Comparison of ENCODE assay signal across 8 cellular contexts in the genomic region with DNA sequence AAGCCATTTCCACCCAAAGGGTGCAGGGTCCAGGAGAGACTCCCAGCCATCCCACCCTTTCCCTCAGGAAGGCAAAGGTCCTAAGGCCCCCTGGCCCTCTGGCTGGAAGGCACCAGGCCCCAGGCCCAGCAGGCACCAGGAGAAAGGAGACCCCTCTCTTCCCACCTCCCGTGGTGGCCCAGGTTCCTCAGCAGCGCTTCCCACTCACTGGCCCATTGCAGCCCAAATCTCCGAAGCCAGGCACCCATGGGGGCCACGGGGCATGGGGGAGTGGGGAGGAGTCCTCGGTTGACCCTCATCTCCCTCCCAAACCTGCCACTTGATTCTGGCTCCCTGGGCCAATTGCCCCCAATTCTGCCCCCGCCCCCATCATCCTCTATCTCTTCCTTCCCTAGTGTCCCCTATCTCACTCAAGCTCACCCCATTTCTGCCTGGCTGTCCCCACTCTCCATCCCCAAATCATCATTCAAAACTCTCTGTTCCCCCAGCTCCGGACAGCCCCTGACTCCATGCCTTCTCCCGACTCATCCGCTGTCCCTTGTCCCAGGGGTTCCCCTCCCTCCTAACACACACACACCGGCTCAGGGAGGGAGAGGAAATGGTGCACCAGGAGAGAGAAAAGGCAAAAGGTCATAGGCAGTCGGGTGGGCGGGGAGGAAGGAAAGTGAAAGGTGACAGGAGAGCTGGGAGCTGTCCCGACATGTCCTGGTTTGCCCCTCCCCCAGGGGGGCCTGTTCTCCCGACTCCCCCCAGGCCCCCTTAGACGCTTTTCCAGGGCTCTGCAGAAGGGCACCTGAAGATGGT. TPM values are rescaled to one million over a fixed set of nuclear protein-coding genes. Genes with fewer than 3 reads are reported as not detected.
DNase-seq lines count a peak whose midpoint lies in the region; ATAC-seq and TF ChIP-seq lines count a peak whose summit lies in the region.

No MANE protein-coding gene starts in this region.

- peaks cover 45% of the 10 kb centered on the region for H3K4me1 Mint-ChIP-seq in T-helper 17 cell
- no peaks in the 10 kb centered on the region for H3K4me1 Mint-ChIP-seq in glutamatergic neuron (ENCODE audit: low read depth, unreplicated experiment)

- TF ChIP-seq POLR2A in gastrocnemius medialis (IDR thresholded peaks at IDR 0.05): no peak

- H3K4me1 ChIP-seq in gastrocnemius medialis: peaks cover 0 to 6% of the 10 kb centered on the region in 2 donors

- H3K36me3 Mint-ChIP-seq in T-helper 17 cell (ENCODE audit: low read depth) (peaks cover 6% of the 10 kb centered on the region), glutamatergic neuron (ENCODE audit: unreplicated experiment) (no peaks in the 10 kb centered on the region)

- H3K27ac Mint-ChIP-seq in T-helper 17 cell (peak overlapping the region; percentile 11), glutamatergic neuron (ENCODE audit: unreplicated experiment) (no peak overlapping the region)

- in situ Hi-C loops in gastrocnemius medialis (cut with MboI; ENCODE audit: low sequenced_read_pairs in 4 of 4): no loop called here

- peaks cover 4% of the 10 kb centered on the region for H3K9me3 Mint-ChIP-seq in glutamatergic neuron (ENCODE audit: unreplicated experiment)

- H3K27me3 ChIP-seq in gastrocnemius medialis: peaks cover 27 to 35% (median 31%) of the 10 kb centered on the region in 3 donors

- TF ChIP-seq CTCF in glutamatergic neuron (IDR thresholded peaks at IDR 0.05; ENCODE audit: partially characterized antibody, unreplicated experiment) (no peak), gastrocnemius medialis (IDR thresholded peaks at IDR 0.05 in 4 of 5, conservative IDR thresholded peaks at IDR 0.05 in 1 of 5) (no peak)

- intact Hi-C loops in gastrocnemius medialis (cut with DNase I; ENCODE audit: low total_unique reads): no loop called here

- H3K9me3 ChIP-seq in T-helper 17 cell (ENCODE audit: control insufficient read depth, low read length, poor library complexity, severe bottlenecking) (no peaks in the 10 kb centered on the region), gastrocnemius medialis (no peaks in the 10 kb centered on the region)

- no peaks in the 10 kb centered on the region for H3K27me3 Mint-ChIP-seq in T-helper 17 cell
- H3K27me3 Mint-ChIP-seq in glutamatergic neuron (ENCODE audit: unreplicated experiment): peaks cover 10% of the 10 kb centered on the region

- ATAC-seq in T-helper 17 cell: no peak
- ATAC-seq in gastrocnemius medialis: no peak

- no peak for DNase-seq in T-helper 17 cell
- no peak for DNase-seq in glutamatergic neuron
- DNase-seq in gastrocnemius medialis: no peak
- no peak for DNase-seq in NCI-H524 treated with DMSO at 0.1 percent for 48 hours (lab: John Stamatoyannopoulos, UW)
- no peak for DNase-seq in SKM-1 (lab: John Stamatoyannopoulos, UW; ENCODE audit: unreplicated experiment)
- DNase-seq in CD1c-positive myeloid dendritic cell (ENCODE audit: extremely low spot score): no peak
- DNase-seq in superior temporal gyrus (ENCODE audit: extremely low spot score): no peak

- peak overlapping the region in 1 of 4 donors; percentile 25 for H3K27ac ChIP-seq in gastrocnemius medialis

- H3K4me3 ChIP-seq in GM08714 (ENCODE audit: low read length) (peak overlapping the region; percentile 64; the same call in 1 of the 2 replicates), gastrocnemius medialis (peak overlapping the region; percentile 38 to 59 (median 49))

- H3K36me3 ChIP-seq in gastrocnemius medialis: no peaks in the 10 kb centered on the region

- H3K4me3 Mint-ChIP-seq in T-helper 17 cell: peak overlapping the region; percentile 92
- peak overlapping the region; percentile 95 for H3K4me3 Mint-ChIP-seq in glutamatergic neuron (ENCODE audit: unreplicated experiment)

RNA-seq across cellular contexts. Expression of gene LIF, which starts 1.2 kb away (rescaled TPM):
- total RNA-seq in T-helper 17 cell (1 to 10 TPM; 1.8 to 5.3 TPM), glutamatergic neuron (ENCODE audit: unreplicated experiment) (0.29 TPM), gastrocnemius medialis (not detected)

RNA-seq across cellular contexts. Expression of gene OSM, which starts 21.3 kb away (rescaled TPM):
- total RNA-seq in T-helper 17 cell (10 to 100 TPM; 29.1 to 35.2 TPM), glutamatergic neuron (ENCODE audit: unreplicated experiment) (not detected), gastrocnemius medialis (under 1 TPM in 1 of 4 donors, not detected in 3; 0.53 TPM)

RNA-seq across cellular contexts. Expression of gene CASTOR1, which starts 43.9 kb away (rescaled TPM):
- total RNA-seq in T-helper 17 cell (10 to 100 TPM; 10.6 to 12.4 TPM), glutamatergic neuron (ENCODE audit: unreplicated experiment) (4.5 TPM), gastrocnemius medialis (1 to 10 TPM; 3.5 to 6.5 (median 5.6) TPM)

Comparison
In these comparisons a context has a peak if more than half of its experiments do, and no peak if none do; other contexts are left out.
1. RNA of gene OSM, which starts 21.3 kb away (total RNA-seq): 29.1 to 35.2 TPM in T-helper 17 cell; 0.53 TPM in gastrocnemius medialis and not detected in glutamatergic neuron (single experiment); every median in the first group is over 10 times any median in the second.